1 cellular context compared by ENCODE assay signal in the genomic region with DNA sequence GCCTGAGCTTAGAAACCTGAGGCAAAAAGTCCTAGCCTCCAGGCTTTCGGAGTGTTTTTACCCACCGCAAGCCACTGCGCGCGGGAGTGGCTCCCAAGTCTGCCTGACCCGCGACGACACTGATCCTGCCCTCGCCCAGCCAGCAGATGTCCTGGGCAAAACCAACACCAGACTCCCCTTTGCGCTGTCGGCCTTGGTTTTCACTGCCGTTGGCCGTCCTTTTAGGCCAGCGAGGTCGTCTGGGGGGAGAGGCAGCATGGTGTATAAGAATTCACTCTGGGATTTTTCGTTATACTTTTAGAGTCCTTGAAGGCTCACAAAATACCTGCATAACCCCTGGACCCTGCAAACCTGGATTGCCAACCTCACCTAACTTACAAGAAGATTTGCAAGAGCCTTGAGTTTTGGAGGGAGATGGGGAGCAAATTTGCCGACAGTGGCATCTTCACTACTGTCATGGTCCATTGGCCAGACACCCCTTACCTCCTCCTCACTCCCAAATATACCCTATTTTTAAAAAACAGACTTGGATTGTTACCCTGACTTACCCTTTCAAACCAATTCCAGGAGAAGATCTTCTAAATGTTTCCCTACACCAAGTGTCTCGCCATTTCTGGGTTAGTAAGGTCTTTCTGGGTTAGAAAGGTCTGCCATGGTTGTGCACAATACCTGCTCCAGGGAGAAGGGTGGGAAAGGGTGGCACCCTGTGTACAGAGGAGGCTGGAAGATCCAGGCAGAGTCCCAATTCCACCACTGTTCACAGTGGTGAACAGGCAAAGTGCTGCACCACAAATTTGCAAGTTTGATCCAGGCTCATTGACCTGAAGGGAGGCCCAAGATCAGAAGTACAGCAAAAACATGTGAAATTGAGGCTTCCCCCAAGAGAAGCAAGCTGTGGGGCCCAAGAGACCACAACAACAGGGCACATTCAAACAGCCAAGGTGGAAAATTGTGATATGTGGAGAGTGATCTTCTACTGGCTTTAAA.
TF ChIP-seq lines count a peak whose summit lies in the region.

No MANE protein-coding gene starts in this region.

TF ChIP-seq in HepG2, 621 proteins besides CTCF, POLR2A, EP300 and RAD21 (continued from another document):
- TF ChIP-seq, protein P1, sequence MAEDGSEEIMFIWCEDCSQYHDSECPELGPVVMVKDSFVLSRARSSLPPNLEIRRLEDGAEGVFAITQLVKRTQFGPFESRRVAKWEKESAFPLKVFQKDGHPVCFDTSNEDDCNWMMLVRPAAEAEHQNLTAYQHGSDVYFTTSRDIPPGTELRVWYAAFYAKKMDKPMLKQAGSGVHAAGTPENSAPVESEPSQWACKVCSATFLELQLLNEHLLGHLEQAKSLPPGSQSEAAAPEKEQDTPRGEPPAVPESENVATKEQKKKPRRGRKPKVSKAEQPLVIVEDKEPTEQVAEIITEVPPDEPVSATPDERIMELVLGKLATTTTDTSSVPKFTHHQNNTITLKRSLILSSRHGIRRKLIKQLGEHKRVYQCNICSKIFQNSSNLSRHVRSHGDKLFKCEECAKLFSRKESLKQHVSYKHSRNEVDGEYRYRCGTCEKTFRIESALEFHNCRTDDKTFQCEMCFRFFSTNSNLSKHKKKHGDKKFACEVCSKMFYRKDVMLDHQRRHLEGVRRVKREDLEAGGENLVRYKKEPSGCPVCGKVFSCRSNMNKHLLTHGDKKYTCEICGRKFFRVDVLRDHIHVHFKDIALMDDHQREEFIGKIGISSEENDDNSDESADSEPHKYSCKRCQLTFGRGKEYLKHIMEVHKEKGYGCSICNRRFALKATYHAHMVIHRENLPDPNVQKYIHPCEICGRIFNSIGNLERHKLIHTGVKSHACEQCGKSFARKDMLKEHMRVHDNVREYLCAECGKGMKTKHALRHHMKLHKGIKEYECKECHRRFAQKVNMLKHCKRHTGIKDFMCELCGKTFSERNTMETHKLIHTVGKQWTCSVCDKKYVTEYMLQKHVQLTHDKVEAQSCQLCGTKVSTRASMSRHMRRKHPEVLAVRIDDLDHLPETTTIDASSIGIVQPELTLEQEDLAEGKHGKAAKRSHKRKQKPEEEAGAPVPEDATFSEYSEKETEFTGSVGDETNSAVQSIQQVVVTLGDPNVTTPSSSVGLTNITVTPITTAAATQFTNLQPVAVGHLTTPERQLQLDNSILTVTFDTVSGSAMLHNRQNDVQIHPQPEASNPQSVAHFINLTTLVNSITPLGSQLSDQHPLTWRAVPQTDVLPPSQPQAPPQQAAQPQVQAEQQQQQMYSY (CRISPR knock-in tag; IDR thresholded peaks at IDR 0.05): peak; percentile 48; the same call in 1 of the 2 replicates
- TF ChIP-seq MIER3 (CRISPR knock-in tag; IDR thresholded peaks at IDR 0.05; ENCODE audit: borderline replicate concordance): no peak
- TF ChIP-seq, protein P2, sequence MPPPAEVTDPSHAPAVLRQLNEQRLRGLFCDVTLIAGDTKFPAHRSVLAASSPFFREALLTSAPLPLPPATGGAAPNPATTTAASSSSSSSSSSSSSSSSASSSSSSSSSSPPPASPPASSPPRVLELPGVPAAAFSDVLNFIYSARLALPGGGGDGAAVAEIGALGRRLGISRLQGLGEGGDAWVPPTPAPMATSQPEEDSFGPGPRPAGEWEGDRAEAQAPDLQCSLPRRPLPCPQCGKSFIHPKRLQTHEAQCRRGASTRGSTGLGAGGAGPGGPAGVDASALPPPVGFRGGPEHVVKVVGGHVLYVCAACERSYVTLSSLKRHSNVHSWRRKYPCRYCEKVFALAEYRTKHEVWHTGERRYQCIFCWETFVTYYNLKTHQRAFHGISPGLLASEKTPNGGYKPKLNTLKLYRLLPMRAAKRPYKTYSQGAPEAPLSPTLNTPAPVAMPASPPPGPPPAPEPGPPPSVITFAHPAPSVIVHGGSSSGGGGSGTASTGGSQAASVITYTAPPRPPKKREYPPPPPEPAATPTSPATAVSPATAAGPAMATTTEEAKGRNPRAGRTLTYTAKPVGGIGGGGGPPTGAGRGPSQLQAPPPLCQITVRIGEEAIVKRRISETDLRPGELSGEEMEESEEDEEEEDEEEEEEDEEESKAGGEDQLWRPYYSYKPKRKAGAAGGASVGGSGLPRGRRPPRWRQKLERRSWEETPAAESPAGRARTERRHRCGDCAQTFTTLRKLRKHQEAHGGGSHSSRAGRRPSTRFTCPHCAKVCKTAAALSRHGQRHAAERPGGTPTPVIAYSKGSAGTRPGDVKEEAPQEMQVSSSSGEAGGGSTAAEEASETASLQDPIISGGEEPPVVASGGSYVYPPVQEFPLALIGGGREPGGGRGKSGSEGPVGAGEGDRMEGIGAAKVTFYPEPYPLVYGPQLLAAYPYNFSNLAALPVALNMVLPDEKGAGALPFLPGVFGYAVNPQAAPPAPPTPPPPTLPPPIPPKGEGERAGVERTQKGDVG (CRISPR knock-in tag; IDR thresholded peaks at IDR 0.05; ENCODE audit: borderline replicate concordance): 0 out of 2 replicates have a peak, but pooled peaks have one; percentile 32
- TF ChIP-seq SIX1 (CRISPR knock-in tag; IDR thresholded peaks at IDR 0.05; ENCODE audit: borderline replicate concordance): no peak
- TF ChIP-seq, protein P3, sequence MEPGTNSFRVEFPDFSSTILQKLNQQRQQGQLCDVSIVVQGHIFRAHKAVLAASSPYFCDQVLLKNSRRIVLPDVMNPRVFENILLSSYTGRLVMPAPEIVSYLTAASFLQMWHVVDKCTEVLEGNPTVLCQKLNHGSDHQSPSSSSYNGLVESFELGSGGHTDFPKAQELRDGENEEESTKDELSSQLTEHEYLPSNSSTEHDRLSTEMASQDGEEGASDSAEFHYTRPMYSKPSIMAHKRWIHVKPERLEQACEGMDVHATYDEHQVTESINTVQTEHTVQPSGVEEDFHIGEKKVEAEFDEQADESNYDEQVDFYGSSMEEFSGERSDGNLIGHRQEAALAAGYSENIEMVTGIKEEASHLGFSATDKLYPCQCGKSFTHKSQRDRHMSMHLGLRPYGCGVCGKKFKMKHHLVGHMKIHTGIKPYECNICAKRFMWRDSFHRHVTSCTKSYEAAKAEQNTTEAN (CRISPR knock-in tag; conservative IDR thresholded peaks at IDR 0.05): peak; percentile 20; the same call in 1 of the 2 replicates
- TF ChIP-seq, protein P4, sequence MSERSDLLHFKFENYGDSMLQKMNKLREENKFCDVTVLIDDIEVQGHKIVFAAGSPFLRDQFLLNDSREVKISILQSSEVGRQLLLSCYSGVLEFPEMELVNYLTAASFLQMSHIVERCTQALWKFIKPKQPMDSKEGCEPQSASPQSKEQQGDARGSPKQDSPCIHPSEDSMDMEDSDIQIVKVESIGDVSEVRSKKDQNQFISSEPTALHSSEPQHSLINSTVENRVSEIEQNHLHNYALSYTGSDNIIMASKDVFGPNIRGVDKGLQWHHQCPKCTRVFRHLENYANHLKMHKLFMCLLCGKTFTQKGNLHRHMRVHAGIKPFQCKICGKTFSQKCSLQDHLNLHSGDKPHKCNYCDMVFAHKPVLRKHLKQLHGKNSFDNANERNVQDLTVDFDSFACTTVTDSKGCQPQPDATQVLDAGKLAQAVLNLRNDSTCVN (CRISPR knock-in tag; IDR thresholded peaks at IDR 0.05; ENCODE audit: borderline replicate concordance): no peak
- 0 out of 2 replicates have a peak, but pooled peaks have one; percentile 19 for TF ChIP-seq MYC (CRISPR knock-in tag; IDR thresholded peaks at IDR 0.05; ENCODE audit: borderline replicate concordance)
- TF ChIP-seq, protein P5, sequence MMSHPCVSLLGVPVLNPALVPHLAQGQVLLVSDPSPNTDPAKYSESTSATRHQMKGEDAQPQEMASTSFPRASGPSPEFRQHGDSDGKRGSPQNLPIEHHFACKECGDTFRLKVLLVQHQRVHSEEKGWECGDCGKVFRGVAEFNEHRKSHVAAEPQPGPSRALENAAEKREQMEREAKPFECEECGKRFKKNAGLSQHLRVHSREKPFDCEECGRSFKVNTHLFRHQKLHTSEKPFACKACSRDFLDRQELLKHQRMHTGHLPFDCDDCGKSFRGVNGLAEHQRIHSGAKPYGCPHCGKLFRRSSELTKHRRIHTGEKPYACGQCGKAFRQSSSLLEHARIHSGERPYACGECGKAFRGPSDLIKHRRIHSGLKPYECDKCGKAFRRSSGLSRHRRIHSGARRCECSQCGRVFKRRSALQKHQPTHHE (CRISPR knock-in tag; IDR thresholded peaks at IDR 0.05; ENCODE audit: borderline replicate concordance): peak; percentile 48; the same call in 1 of the 2 replicates
- TF ChIP-seq ZNF317 (CRISPR knock-in tag; IDR thresholded peaks at IDR 0.05): peak; percentile 13; the same call in 1 of the 2 replicates
- TF ChIP-seq ZNF350 (CRISPR knock-in tag; IDR thresholded peaks at IDR 0.05; ENCODE audit: borderline replicate concordance, low read depth): no peak
- no peak for TF ChIP-seq ZNF44 (CRISPR knock-in tag; IDR thresholded peaks at IDR 0.05)
- no peak for TF ChIP-seq SNRNP70 (IDR thresholded peaks at IDR 0.05; ENCODE audit: low read depth, low read length)
- TF ChIP-seq CCDC6 (CRISPR knock-in tag; IDR thresholded peaks at IDR 0.05): peak; percentile 45; the same call in 1 of the 2 replicates
- TF ChIP-seq EEA1 (CRISPR knock-in tag; IDR thresholded peaks at IDR 0.05; ENCODE audit: borderline replicate concordance): no peak
- TF ChIP-seq, protein P6, sequence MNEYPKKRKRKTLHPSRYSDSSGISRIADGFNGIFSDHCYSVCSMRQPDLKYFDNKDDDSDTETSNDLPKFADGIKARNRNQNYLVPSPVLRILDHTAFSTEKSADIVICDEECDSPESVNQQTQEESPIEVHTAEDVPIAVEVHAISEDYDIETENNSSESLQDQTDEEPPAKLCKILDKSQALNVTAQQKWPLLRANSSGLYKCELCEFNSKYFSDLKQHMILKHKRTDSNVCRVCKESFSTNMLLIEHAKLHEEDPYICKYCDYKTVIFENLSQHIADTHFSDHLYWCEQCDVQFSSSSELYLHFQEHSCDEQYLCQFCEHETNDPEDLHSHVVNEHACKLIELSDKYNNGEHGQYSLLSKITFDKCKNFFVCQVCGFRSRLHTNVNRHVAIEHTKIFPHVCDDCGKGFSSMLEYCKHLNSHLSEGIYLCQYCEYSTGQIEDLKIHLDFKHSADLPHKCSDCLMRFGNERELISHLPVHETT (CRISPR knock-in tag; conservative IDR thresholded peaks at IDR 0.05): no peak
